In the genomic region with DNA sequence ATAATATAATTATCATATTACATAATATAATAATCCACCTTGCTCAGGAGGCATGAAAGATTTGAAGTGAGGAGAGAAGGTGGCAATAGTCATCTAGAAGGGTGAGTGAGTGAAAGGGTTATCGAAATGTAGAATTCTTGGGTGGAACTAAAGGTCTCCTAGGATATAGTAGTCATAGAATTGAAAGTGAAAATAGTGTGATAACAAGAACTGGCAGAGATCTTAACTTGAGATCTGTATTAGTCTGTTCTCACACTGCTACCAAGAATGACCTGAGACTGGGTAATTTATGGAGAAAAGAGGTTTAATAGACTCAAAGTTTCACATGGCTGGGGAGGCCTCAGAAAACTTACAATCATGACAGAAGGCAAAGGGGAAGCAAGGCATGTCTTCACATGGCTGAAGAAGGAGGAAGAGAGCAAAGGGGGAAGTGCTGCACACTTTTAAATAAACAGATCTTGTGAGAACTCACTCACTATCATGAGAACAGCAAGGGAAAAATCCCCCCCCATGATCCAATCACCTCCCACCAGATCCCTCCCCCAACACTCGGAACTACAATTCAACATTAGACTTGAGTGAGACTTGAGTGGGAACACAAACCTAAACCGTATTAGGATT, we compare ENCODE assay signal across 16 cellular contexts.
DNase-seq lines count a peak whose midpoint lies in the region; ATAC-seq and TF ChIP-seq lines count a peak whose summit lies in the region.
"Had no signal": no experiment of that assay in that cellular context is flagged by ENCODE, and none has a peak within 500 bp of the region (broad histone marks: within the 10 kb centered on the region; RNA-seq: fewer than 3 reads in every experiment).

No MANE protein-coding gene starts in this region.

- peak; percentile 14 for DNase-seq in GDM1 (lab: John Stamatoyannopoulos, UW)
- peak; percentile 8 for DNase-seq in NAMALWA (ENCODE audit: low spot score)
- DNase-seq in CD8-positive, alpha-beta T cell = no peak
- DNase-seq in posterior cingulate gyrus = no peak
- no peak for DNase-seq in HEK293T (ENCODE audit: extremely low spot score)
- no peak for DNase-seq in T-helper 17 cell
- DNase-seq: activated CD8-positive, alpha-beta T cell treated with anti-CD3 and anti-CD28 coated beads, Interleukin-2, amount 10 ng/mL, durations not matched to agents 7 days and 5 days; islet precursor cell; NCI-H1436; NCI-H82; right lobe of liver; transverse colon had no signal

- no peak for TF ChIP-seq CTCF in CD8-positive, alpha-beta T cell (IDR thresholded peaks at IDR 0.05)

- intact Hi-C loops in CD8-positive, alpha-beta T cell (cut with DNase I, micrococcal nuclease) = no loop called here
- intact Hi-C loops in posterior cingulate gyrus (cut with DNase I) = no loop called here

- no peak overlapping the region for H3K27ac ChIP-seq in CD8-positive, alpha-beta T cell (ENCODE audit: low read depth, low read length)
- H3K27ac ChIP-seq: coronary artery, right lobe of liver, transverse colon had no signal

- no peaks in the 10 kb centered on the region for H3K27me3 ChIP-seq in CD8-positive, alpha-beta T cell (ENCODE audit: insufficient read depth, low read length)
- H3K27me3 ChIP-seq: right lobe of liver, transverse colon had no signal

- no peaks in the 10 kb centered on the region for H3K4me1 Mint-ChIP-seq in CD8-positive, alpha-beta T cell (ENCODE audit: low read depth)
- H3K4me1 Mint-ChIP-seq in T-helper 17 cell = peaks cover 5% of the 10 kb centered on the region
- H3K4me1 Mint-ChIP-seq: B cell had no signal

- CTCF ChIA-PET in CD8-positive, alpha-beta T cell (lab: Charles Lee) = no interaction called here
- CTCF ChIA-PET in HEK293T (lab: Yijun Ruan, JAX) = no interaction called here

- no peak overlapping the region for H3K4me3 ChIP-seq in CD8-positive, alpha-beta T cell (ENCODE audit: low read depth, low read length)
- H3K4me3 ChIP-seq: coronary artery, right lobe of liver, transverse colon had no signal

- H3K36me3 Mint-ChIP-seq in CD8-positive, alpha-beta T cell = no peaks in the 10 kb centered on the region
- no peaks in the 10 kb centered on the region for H3K36me3 Mint-ChIP-seq in T-helper 17 cell (ENCODE audit: low read depth)

- no peaks in the 10 kb centered on the region for H3K4me1 ChIP-seq in CD8-positive, alpha-beta T cell (ENCODE audit: insufficient read depth, low read length)
- H3K4me1 ChIP-seq: transverse colon had no signal

- no peaks in the 10 kb centered on the region for H3K36me3 ChIP-seq in CD8-positive, alpha-beta T cell (ENCODE audit: insufficient read depth, low read length)
- H3K36me3 ChIP-seq: right lobe of liver, transverse colon had no signal

- H3K27ac Mint-ChIP-seq in CD8-positive, alpha-beta T cell = no peak overlapping the region
- no peak overlapping the region for H3K27ac Mint-ChIP-seq in T-helper 17 cell
- H3K27ac Mint-ChIP-seq: activated CD8-positive, alpha-beta T cell treated with anti-CD3 and anti-CD28 coated beads, Interleukin-2, amount 10 ng/mL, durations not matched to agents 7 days and 5 days; B cell had no signal

- peaks cover 2% of the 10 kb centered on the region for H3K27me3 Mint-ChIP-seq in CD8-positive, alpha-beta T cell (ENCODE audit: low read depth)
- no peaks in the 10 kb centered on the region for H3K27me3 Mint-ChIP-seq in T-helper 17 cell
- H3K27me3 Mint-ChIP-seq: B cell had no signal

- POLR2A ChIA-PET in CD8-positive, alpha-beta T cell (lab: Charles Lee) = no interaction called here
- POLR2A ChIA-PET in HEK293T (lab: Yijun Ruan, JAX) = no interaction called here

- ATAC-seq in GM19468 (IDR thresholded peaks at IDR 0.05; ENCODE audit: extremely low read depth, unreplicated experiment) = peak; percentile 44
- ATAC-seq in HG03039 (IDR thresholded peaks at IDR 0.05; ENCODE audit: unreplicated experiment) = peak; percentile 69
- ATAC-seq in CD8-positive, alpha-beta T cell = no peak
- ATAC-seq in T-helper 17 cell = no peak
- ATAC-seq: activated CD8-positive, alpha-beta T cell treated with anti-CD3 and anti-CD28 coated beads, Interleukin-2, amount 10 ng/mL, durations not matched to agents 7 days and 5 days had no signal

- no peaks in the 10 kb centered on the region for H3K9me3 Mint-ChIP-seq in CD8-positive, alpha-beta T cell

- H3K9me3 ChIP-seq in CD8-positive, alpha-beta T cell (ENCODE audit: low read length) = no peaks in the 10 kb centered on the region
- H3K9me3 ChIP-seq in T-helper 17 cell (ENCODE audit: control insufficient read depth, low read length, poor library complexity, severe bottlenecking) = no peaks in the 10 kb centered on the region
- H3K9me3 ChIP-seq: right lobe of liver, transverse colon had no signal

- no peak overlapping the region for H3K4me3 Mint-ChIP-seq in CD8-positive, alpha-beta T cell
- H3K4me3 Mint-ChIP-seq in T-helper 17 cell = no peak overlapping the region
- H3K4me3 Mint-ChIP-seq: activated CD8-positive, alpha-beta T cell treated with anti-CD3 and anti-CD28 coated beads, Interleukin-2, amount 10 ng/mL, durations not matched to agents 7 days and 5 days; B cell had no signal

TF ChIP-seq in HEK293T, 16 proteins besides CTCF, POLR2A, EP300 and RAD21:
- TF ChIP-seq FOXM1 (IDR thresholded peaks at IDR 0.05; ENCODE audit: borderline replicate concordance) (no peak), ARNT (IDR thresholded peaks at IDR 0.05) (no peak), LEF1 (IDR thresholded peaks at IDR 0.05; ENCODE audit: borderline replicate concordance) (no peak), NFRKB (IDR thresholded peaks at IDR 0.05) (no peak), FOXK2 (IDR thresholded peaks at IDR 0.05) (no peak), SP1 (IDR thresholded peaks at IDR 0.05) (no peak), FOXA1 (IDR thresholded peaks at IDR 0.05) (no peak), ELF4 (IDR thresholded peaks at IDR 0.05) (no peak)
- TF ChIP-seq, protein P1, sequence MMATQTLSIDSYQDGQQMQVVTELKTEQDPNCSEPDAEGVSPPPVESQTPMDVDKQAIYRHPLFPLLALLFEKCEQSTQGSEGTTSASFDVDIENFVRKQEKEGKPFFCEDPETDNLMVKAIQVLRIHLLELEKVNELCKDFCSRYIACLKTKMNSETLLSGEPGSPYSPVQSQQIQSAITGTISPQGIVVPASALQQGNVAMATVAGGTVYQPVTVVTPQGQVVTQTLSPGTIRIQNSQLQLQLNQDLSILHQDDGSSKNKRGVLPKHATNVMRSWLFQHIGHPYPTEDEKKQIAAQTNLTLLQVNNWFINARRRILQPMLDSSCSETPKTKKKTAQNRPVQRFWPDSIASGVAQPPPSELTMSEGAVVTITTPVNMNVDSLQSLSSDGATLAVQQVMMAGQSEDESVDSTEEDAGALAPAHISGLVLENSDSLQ (IDR thresholded peaks at IDR 0.05) = no peak

Comparison
In these comparisons a context has a peak if more than half of its experiments do, and no peak if none do; other contexts are left out.
1. DNase-seq: peak in GDM1 (single experiment) and NAMALWA (single experiment); none in CD8-positive, alpha-beta T cell (0 of 7), posterior cingulate gyrus (0 of 10), HEK293T (single experiment) and T-helper 17 cell (0 of 3).
2. ATAC-seq: peak in GM19468 (single experiment) and HG03039 (single experiment); none in CD8-positive, alpha-beta T cell (single experiment) and T-helper 17 cell (single experiment).